Comparison of ENCODE assay signal across 17 cellular contexts in the genomic region with DNA sequence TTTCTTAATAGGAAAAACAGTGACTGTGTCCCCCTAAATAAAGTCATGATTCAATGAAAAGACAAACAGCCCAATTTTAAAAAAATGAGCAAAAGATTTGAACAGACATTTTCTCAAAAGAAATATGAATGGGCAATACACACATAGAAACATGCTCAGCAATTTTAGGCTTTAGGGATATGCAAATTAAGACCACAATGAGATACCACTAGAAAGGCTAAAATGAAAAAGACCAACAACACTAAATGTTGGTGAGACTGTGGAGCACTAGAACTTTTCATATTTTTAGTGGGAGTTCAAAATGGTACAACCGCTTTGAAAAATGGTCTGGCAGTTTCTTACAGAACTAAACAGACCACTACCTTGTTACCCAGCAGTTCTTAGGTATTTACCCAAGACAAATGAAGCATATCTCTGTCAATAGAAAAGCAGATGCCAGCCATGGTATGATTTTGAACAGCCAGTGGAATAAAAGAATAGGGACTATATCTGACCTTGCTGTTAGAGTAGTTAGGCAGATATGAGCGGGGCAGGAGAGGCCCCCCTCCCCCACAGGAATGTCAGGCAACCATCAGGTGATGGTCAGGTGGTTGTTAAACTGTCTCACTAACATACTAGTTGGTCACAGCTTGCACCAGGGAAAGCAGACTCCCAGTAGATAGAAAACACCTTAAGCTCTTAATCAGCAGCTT.
A peak's percentile ranks its signal among the peaks of the same experiment; 100 is the strongest.
DNase-seq lines count a peak whose midpoint lies in the region; ATAC-seq and TF ChIP-seq lines count a peak whose summit lies in the region.
"Had no signal": no experiment of that assay in that cellular context is flagged by ENCODE, and none has a peak within 500 bp of the region (broad histone marks: within the 10 kb centered on the region; RNA-seq: fewer than 3 reads in every experiment).

No MANE protein-coding gene starts in this region.

- no peak overlapping the region for H2AFZ ChIP-seq in trophoblast cell (ENCODE audit: insufficient read depth, low read length, poor library complexity)
- H2AFZ ChIP-seq: parathyroid adenoma had no signal

- no peak overlapping the region for H3K9ac ChIP-seq in trophoblast cell (ENCODE audit: low read length)
- H3K9ac ChIP-seq: parathyroid adenoma had no signal

- peaks cover 13 to 14% of the 10 kb centered on the region in 2 experiments for H3K4me1 ChIP-seq in trophoblast cell (ENCODE audit: control insufficient read depth in 1 of 2, insufficient read depth in 2 of 2, low read length in 2 of 2)
- peaks cover 19% of the 10 kb centered on the region for H3K4me1 ChIP-seq in upper lobe of right lung

- H3K9me3 ChIP-seq in trophoblast cell (ENCODE audit: insufficient read depth, low read depth, low read length), result peaks cover 2% of the 10 kb centered on the region
- no peaks in the 10 kb centered on the region for H3K9me3 ChIP-seq in upper lobe of right lung
- H3K9me3 ChIP-seq: MG63 had no signal

- H3K4me3 Mint-ChIP-seq in activated CD4-positive, alpha-beta memory T cell treated with anti-CD3 and anti-CD28 coated beads for 36 hours, result no peak overlapping the region
- H3K4me3 Mint-ChIP-seq in activated CD4-positive, alpha-beta memory T cell treated with anti-CD3 and anti-CD28 coated beads, Interleukin-2, amount 10 ng/mL, durations not matched to agents 7 days and 5 days, result no peak overlapping the region
- no peak overlapping the region for H3K4me3 Mint-ChIP-seq in activated CD8-positive, alpha-beta T cell treated with anti-CD3 and anti-CD28 coated beads for 36 hours
- H3K4me3 Mint-ChIP-seq: T-helper 1 cell treated with Interleukin-12 subunit alpha and Interleukin-12 subunit beta and Interleukin-4 antibody, amounts not matched to agents 30 μg/mL and 1 μg/mL, for 36 hours had no signal

- H2BK120ac ChIP-seq in trophoblast cell (ENCODE audit: insufficient read depth, low read length, poor library complexity), result peak overlapping the region; percentile 36

- no peak overlapping the region for H4K8ac ChIP-seq in trophoblast cell (ENCODE audit: low read depth, low read length)

- H2BK12ac ChIP-seq in trophoblast cell (ENCODE audit: low read length), result peak overlapping the region; percentile 65

- peaks cover 20% of the 10 kb centered on the region for H3K79me1 ChIP-seq in trophoblast cell (ENCODE audit: low read length)

- no CpG with 5 or more reads among the region's 2 CpGs for WGBS in trophoblast cell (ENCODE audit: extremely low coverage, insufficient coverage, insufficient read length)

- peaks cover 20% of the 10 kb centered on the region for H3K36me3 Mint-ChIP-seq in activated CD4-positive, alpha-beta memory T cell treated with anti-CD3 and anti-CD28 coated beads for 36 hours
- peaks cover 56% of the 10 kb centered on the region for H3K36me3 Mint-ChIP-seq in activated CD4-positive, alpha-beta memory T cell treated with anti-CD3 and anti-CD28 coated beads, Interleukin-2, amount 10 ng/mL, durations not matched to agents 7 days and 5 days (ENCODE audit: low read depth)
- peaks cover 59% of the 10 kb centered on the region for H3K36me3 Mint-ChIP-seq in activated CD8-positive, alpha-beta T cell treated with anti-CD3 and anti-CD28 coated beads for 36 hours (ENCODE audit: low read depth)

- POLR2A ChIA-PET in activated CD4-positive, alpha-beta memory T cell treated with anti-CD3 and anti-CD28 coated beads for 36 hours (lab: Charles Lee), result no interaction called here
- POLR2A ChIA-PET in activated CD4-positive, alpha-beta memory T cell treated with anti-CD3 and anti-CD28 coated beads, Interleukin-2, amount 10 ng/mL, durations not matched to agents 7 days and 5 days (lab: Charles Lee), result no interaction called here
- POLR2A ChIA-PET in activated CD8-positive, alpha-beta T cell treated with anti-CD3 and anti-CD28 coated beads for 36 hours (lab: Charles Lee), result interaction anchor here (1.2 kb wide), 2 partner anchors 10 to 11 kb away, joined by 3 to 4 read pairs; no protein-coding TSS in a partner anchor

- peaks cover 6% of the 10 kb centered on the region for H3K9me3 Mint-ChIP-seq in activated CD4-positive, alpha-beta memory T cell treated with anti-CD3 and anti-CD28 coated beads for 36 hours
- H3K9me3 Mint-ChIP-seq in activated CD4-positive, alpha-beta memory T cell treated with anti-CD3 and anti-CD28 coated beads, Interleukin-2, amount 10 ng/mL, durations not matched to agents 7 days and 5 days, result peaks cover 2% of the 10 kb centered on the region
- H3K9me3 Mint-ChIP-seq in activated CD8-positive, alpha-beta T cell treated with anti-CD3 and anti-CD28 coated beads for 36 hours, result peaks cover 12% of the 10 kb centered on the region

- H3K4me3 ChIP-seq in LNCaP clone FGC (ENCODE audit: low read depth, low read length), result no peak overlapping the region
- no peak overlapping the region for H3K4me3 ChIP-seq in trophoblast cell (ENCODE audit: low read depth, low read length)
- no peak overlapping the region for H3K4me3 ChIP-seq in upper lobe of right lung
- H3K4me3 ChIP-seq: MG63 had no signal

- no peak overlapping the region for H4K12ac ChIP-seq in trophoblast cell (ENCODE audit: low read depth, low read length)

- no peaks in the 10 kb centered on the region for H3K27me3 ChIP-seq in trophoblast cell (ENCODE audit: insufficient read depth, low read length)
- H3K27me3 ChIP-seq in upper lobe of right lung, result no peaks in the 10 kb centered on the region
- H3K27me3 ChIP-seq: MG63 had no signal

- H3K27ac ChIP-seq in trophoblast cell (ENCODE audit: low read depth, low read length), result peak overlapping the region; percentile 51
- H3K27ac ChIP-seq in upper lobe of right lung, result no peak overlapping the region
- H3K27ac ChIP-seq: parathyroid adenoma had no signal

- CTCF ChIA-PET in activated CD4-positive, alpha-beta memory T cell treated with anti-CD3 and anti-CD28 coated beads for 36 hours (lab: Charles Lee), result interaction anchor here (0.6 kb wide), 1 partner anchor 16 kb away, joined by 3 read pairs; no protein-coding TSS in a partner anchor
- CTCF ChIA-PET in activated CD4-positive, alpha-beta memory T cell treated with anti-CD3 and anti-CD28 coated beads, Interleukin-2, amount 10 ng/mL, durations not matched to agents 7 days and 5 days (lab: Charles Lee), result no interaction called here
- CTCF ChIA-PET in activated CD8-positive, alpha-beta T cell treated with anti-CD3 and anti-CD28 coated beads for 36 hours (lab: Charles Lee), result interaction anchor here (1.9 kb wide), 1 partner anchor 134 kb away, joined by 4 read pairs; no protein-coding TSS in a partner anchor

- peak overlapping the region; percentile 35 for H3K14ac ChIP-seq in trophoblast cell (ENCODE audit: low read length)

- peaks cover 93% of the 10 kb centered on the region for H3K4me1 Mint-ChIP-seq in activated CD4-positive, alpha-beta memory T cell treated with anti-CD3 and anti-CD28 coated beads for 36 hours (ENCODE audit: low read depth)
- H3K4me1 Mint-ChIP-seq in activated CD4-positive, alpha-beta memory T cell treated with anti-CD3 and anti-CD28 coated beads, Interleukin-2, amount 10 ng/mL, durations not matched to agents 7 days and 5 days, result peaks cover 79% of the 10 kb centered on the region
- H3K4me1 Mint-ChIP-seq in activated CD8-positive, alpha-beta T cell treated with anti-CD3 and anti-CD28 coated beads for 36 hours (ENCODE audit: low read depth), result peaks cover 94% of the 10 kb centered on the region

- H2BK5ac ChIP-seq in trophoblast cell (ENCODE audit: low read depth, low read length, poor library complexity), result no peak overlapping the region

- H3K4me2 ChIP-seq in trophoblast cell (ENCODE audit: low read length), result no peak overlapping the region

- no peak overlapping the region for H3K23ac ChIP-seq in trophoblast cell (ENCODE audit: low read length)

- H3K27ac Mint-ChIP-seq in activated CD4-positive, alpha-beta memory T cell treated with anti-CD3 and anti-CD28 coated beads for 36 hours, result peak overlapping the region; percentile 63
- H3K27ac Mint-ChIP-seq in activated CD4-positive, alpha-beta memory T cell treated with anti-CD3 and anti-CD28 coated beads, Interleukin-2, amount 10 ng/mL, durations not matched to agents 7 days and 5 days, result no peak overlapping the region
- H3K27ac Mint-ChIP-seq in activated CD8-positive, alpha-beta T cell treated with anti-CD3 and anti-CD28 coated beads for 36 hours, result peak overlapping the region; percentile 76
- H3K27ac Mint-ChIP-seq: activated T-helper 2 cell treated with anti-CD3 and anti-CD28 coated beads, Interferon-gamma antibody, Interleukin-2, Interleukin-4, amounts not matched to agents 10 μg/mL and 5 μg/mL and 100 μg/mL, durations not matched to agents 14 hours and 24 hours and 36 hours; T-helper 1 cell treated with Interleukin-12 subunit alpha and Interleukin-12 subunit beta and Interleukin-4 antibody, amounts not matched to agents 30 μg/mL and 1 μg/mL, for 36 hours had no signal

- DNase-seq in activated CD4-positive, alpha-beta memory T cell treated with anti-CD3 and anti-CD28 coated beads for 36 hours, result no peak
- no peak for DNase-seq in activated CD4-positive, alpha-beta memory T cell treated with anti-CD3 and anti-CD28 coated beads, Interleukin-2, amount 10 ng/mL, durations not matched to agents 7 days and 5 days
- DNase-seq in LNCaP clone FGC (ENCODE audit: low read depth), result peak; percentile 95
- DNase-seq in activated CD8-positive, alpha-beta T cell treated with anti-CD3 and anti-CD28 coated beads for 36 hours, result no peak
- no peak for DNase-seq in trophoblast cell
- DNase-seq in D341Med (ENCODE audit: low spot score), result no peak
- no peak for DNase-seq in upper lobe of right lung
- DNase-seq: activated CD4-positive, CD25-positive, alpha-beta regulatory T cell treated with anti-CD3 and anti-CD28 coated beads, Interleukin-2, amount 50 U/mL, for 72 hours; EL; left cardiac atrium; MG63; NCI-H446; small intestine had no signal

- ATAC-seq in activated CD8-positive, alpha-beta T cell treated with anti-CD3 and anti-CD28 coated beads for 36 hours, result no peak
- no peak for ATAC-seq in HG03045 (IDR thresholded peaks at IDR 0.05; ENCODE audit: unreplicated experiment)
- no peak for ATAC-seq in upper lobe of right lung
- ATAC-seq: left cardiac atrium had no signal

- peaks cover 2% of the 10 kb centered on the region for H3K79me2 ChIP-seq in trophoblast cell (ENCODE audit: control insufficient read depth, insufficient read depth, low read length, poor library complexity)

- H3K36me3 ChIP-seq in trophoblast cell (ENCODE audit: control insufficient read depth in 1 of 2, insufficient read depth in 2 of 2, low read length in 2 of 2) (no peaks in the 10 kb centered on the region), upper lobe of right lung (no peaks in the 10 kb centered on the region)
- H3K36me3 ChIP-seq: MG63 had no signal

- no peak for TF ChIP-seq CTCF in LNCaP clone FGC (IDR thresholded peaks at IDR 0.05; ENCODE audit: control insufficient read depth, extremely low read depth, insufficient read depth)
- TF ChIP-seq CTCF in activated CD8-positive, alpha-beta T cell treated with anti-CD3 and anti-CD28 coated beads for 36 hours (IDR thresholded peaks at IDR 0.05), result no peak
- no peak for TF ChIP-seq CTCF in upper lobe of right lung (IDR thresholded peaks at IDR 0.05)

- H3K4ac ChIP-seq in trophoblast cell (ENCODE audit: low read depth, low read length), result peak overlapping the region; percentile 47

- intact Hi-C loops in activated CD4-positive, alpha-beta memory T cell treated with anti-CD3 and anti-CD28 coated beads for 36 hours (cut with micrococcal nuclease), result no loop called here
- intact Hi-C loops in activated CD8-positive, alpha-beta T cell treated with anti-CD3 and anti-CD28 coated beads for 36 hours (cut with micrococcal nuclease), result no loop called here
- intact Hi-C loops in upper lobe of right lung (cut with DNase I), result no loop called here

- H4K91ac ChIP-seq in trophoblast cell (ENCODE audit: low read depth, low read length), result no peak overlapping the region

- H2AK5ac ChIP-seq in trophoblast cell (ENCODE audit: low read length), result no peak overlapping the region

- H3K18ac ChIP-seq in trophoblast cell (ENCODE audit: low read length), result no peak overlapping the region

- H3K27me3 Mint-ChIP-seq in activated CD4-positive, alpha-beta memory T cell treated with anti-CD3 and anti-CD28 coated beads for 36 hours, result no peaks in the 10 kb centered on the region
- H3K27me3 Mint-ChIP-seq in activated CD4-positive, alpha-beta memory T cell treated with anti-CD3 and anti-CD28 coated beads, Interleukin-2, amount 10 ng/mL, durations not matched to agents 7 days and 5 days, result no peaks in the 10 kb centered on the region
- H3K27me3 Mint-ChIP-seq in activated CD8-positive, alpha-beta T cell treated with anti-CD3 and anti-CD28 coated beads for 36 hours, result no peaks in the 10 kb centered on the region
